15 cellular contexts compared by ENCODE assay signal in genomic region chr12:68963456-68963859, GRCh38. TPM values are rescaled to one million over a fixed set of nuclear protein-coding genes. Genes with fewer than 3 reads are reported as not detected.
DNase-seq lines count a peak whose midpoint lies in the region; ATAC-seq, FAIRE-seq and TF ChIP-seq lines count a peak whose summit lies in the region.
"Had no signal": no experiment of that assay in that cellular context is flagged by ENCODE, and none has a peak within 500 bp of the region (broad histone marks: within the 10 kb centered on the region; RNA-seq: fewer than 3 reads in every experiment).

No MANE protein-coding gene starts in this region.

- peaks cover 0 to 65% of the 10 kb centered on the region in 2 donors for H3K36me3 Mint-ChIP-seq in activated naive CD4-positive, alpha-beta T cell treated with anti-CD3 and anti-CD28 coated beads, Interleukin-2, amount 50 U/mL, for 72 hours

- H3K27me3 Mint-ChIP-seq in stimulated activated naive CD8-positive, alpha-beta T cell treated with anti-CD3 and anti-CD28 coated beads, Interleukin-15, amount 100 ng/mL, for 72 hours, result no peaks in the 10 kb centered on the region

- H3K27me3 ChIP-seq in A673 (replicated peaks; ENCODE audit: insufficient read depth, low read depth, low read length, poor library complexity), result no peaks in the 10 kb centered on the region

- no TSS peak for BruUV-seq in A673 (replicated peaks; lab: Mats Ljungman, UMichigan)

- peaks cover 9 to 27% of the 10 kb centered on the region in 2 donors for H3K9me3 Mint-ChIP-seq in activated naive CD4-positive, alpha-beta T cell treated with anti-CD3 and anti-CD28 coated beads, Interleukin-2, amount 50 U/mL, for 72 hours
- peaks cover 10 to 21% of the 10 kb centered on the region in 2 donors for H3K9me3 Mint-ChIP-seq in stimulated activated naive CD8-positive, alpha-beta T cell treated with anti-CD3 and anti-CD28 coated beads, Interleukin-15, amount 100 ng/mL, for 72 hours

- H3K27ac Mint-ChIP-seq in activated naive CD4-positive, alpha-beta T cell treated with anti-CD3 and anti-CD28 coated beads, Interleukin-2, amount 50 U/mL, for 72 hours, result peak overlapping the region; percentile 56 to 69
- peak overlapping the region in 1 of 2 donors; percentile 96 for H3K27ac Mint-ChIP-seq in stimulated activated naive CD8-positive, alpha-beta T cell treated with anti-CD3 and anti-CD28 coated beads, Interleukin-15, amount 100 ng/mL, for 72 hours

- no peak for TF ChIP-seq CTCF in fibroblast of pulmonary artery (IDR thresholded peaks at IDR 0.05; ENCODE audit: low read length, missing control alignments)
- TF ChIP-seq CTCF in A673 (conservative IDR thresholded peaks at IDR 0.05; ENCODE audit: low read depth, low read length), result no peak

- intact Hi-C loops in A673 (cut with micrococcal nuclease; ENCODE audit: unreplicated experiment), result no loop called here

- no peaks in the 10 kb centered on the region for H3K36me3 ChIP-seq in A673 (ENCODE audit: insufficient read depth, low read length, poor library complexity, severe bottlenecking)

- peak; percentile 75 to 88 for ATAC-seq in activated naive CD4-positive, alpha-beta T cell treated with anti-CD3 and anti-CD28 coated beads, Interleukin-2, amount 50 U/mL, for 72 hours
- ATAC-seq in stimulated activated naive CD8-positive, alpha-beta T cell treated with anti-CD3 and anti-CD28 coated beads, Interleukin-15, amount 100 ng/mL, for 72 hours, result peak; percentile 87

- no peaks in the 10 kb centered on the region for H3K4me1 ChIP-seq in A673 (ENCODE audit: insufficient read depth, low read length, poor library complexity, severe bottlenecking)

- no peak for FAIRE-seq in frontal cortex (lab: Jason Lieb, UNC)
- FAIRE-seq: GM19239 had no signal

- POLR2A ChIA-PET in A673 (lab: Charles Lee; ENCODE audit: low non-redundant PET), result no interaction called here

- H3K27ac ChIP-seq in A673 (ENCODE audit: low read depth, low read length, poor library complexity, severe bottlenecking), result no peak overlapping the region
- H3K27ac ChIP-seq: RWPE1 had no signal

- no peaks in the 10 kb centered on the region for H3K9me3 ChIP-seq in A673 (ENCODE audit: low read depth, low read length, poor library complexity, severe bottlenecking)

- H3K4me3 Mint-ChIP-seq in stimulated activated naive CD8-positive, alpha-beta T cell treated with anti-CD3 and anti-CD28 coated beads, Interleukin-15, amount 100 ng/mL, for 72 hours, result peak overlapping the region in 1 of 2 donors; percentile 24

- CTCF ChIA-PET in A673 (lab: Charles Lee), result no interaction called here

- DNase-seq in activated naive CD4-positive, alpha-beta T cell treated with anti-CD3 and anti-CD28 coated beads, Interleukin-2, amount 50 U/mL, for 72 hours (ENCODE audit: low spot score in 2 of 2), result no peak
- no peak for DNase-seq in activated naive CD4-positive, alpha-beta T cell treated with anti-CD3 and anti-CD28 coated beads, Interleukin-2, amount 50 U/mL, for 16 hours
- DNase-seq in NOMO-1 treated with dmso at 0.1 percent for 144 hours (lab: John Stamatoyannopoulos, UW; ENCODE audit: unreplicated experiment) (peak; percentile 76), fibroblast of pulmonary artery (ENCODE audit: low read depth) (peak; percentile 67), frontal cortex (ENCODE audit: low spot score in 2 of 2) (no peak), A673 (ENCODE audit: low spot score) (no peak), midbrain (lab: John Stamatoyannopoulos, UW) (no peak)
- no peak for DNase-seq in stimulated activated naive CD8-positive, alpha-beta T cell treated with anti-CD3 and anti-CD28 coated beads, Interleukin-15, amount 100 ng/mL, for 72 hours
- DNase-seq: DMS79 treated with DMSO at 0.1 percent for 48 hours; effector memory CD4-positive, alpha-beta T cell; GOT3; stimulated activated CD4-positive, alpha-beta T cell treated with anti-CD3 and anti-CD28 coated beads, Interleukin-12 subunit alpha, Interleukin-12 subunit beta, amount 100 ng/mL, for 4 hours; T1000 had no signal

- H3K4me3 ChIP-seq in fibroblast of pulmonary artery (replicated peaks; ENCODE audit: low read depth, low read length) (no peak overlapping the region), A673 (ENCODE audit: low read depth, low read length, poor library complexity, severe bottlenecking) (no peak overlapping the region)

- H3K4me1 Mint-ChIP-seq in stimulated activated naive CD8-positive, alpha-beta T cell treated with anti-CD3 and anti-CD28 coated beads, Interleukin-15, amount 100 ng/mL, for 72 hours, result peaks cover 49% of the 10 kb centered on the region

RNA-seq across cellular contexts. Expression of gene CPM, which starts 30.5 kb away (rescaled TPM):
- 10 to 100 TPM; 10.4 to 55.9 TPM for total RNA-seq in activated naive CD4-positive, alpha-beta T cell treated with anti-CD3 and anti-CD28 coated beads, Interleukin-2, amount 50 U/mL, for 72 hours
- total RNA-seq in frontal cortex (2.9 TPM), A673 (2021) (0.81 and 0.84 TPM in 2 replicates)

Comparison
In these comparisons a context has a peak if more than half of its experiments do, and no peak if none do; other contexts are left out.
1. DNase-seq: peak in NOMO-1 treated with dmso at 0.1 percent for 144 hours (single experiment) and fibroblast of pulmonary artery (single experiment); none in activated naive CD4-positive, alpha-beta T cell treated with anti-CD3 and anti-CD28 coated beads, Interleukin-2, amount 50 U/mL, for 72 hours (0 of 2), activated naive CD4-positive, alpha-beta T cell treated with anti-CD3 and anti-CD28 coated beads, Interleukin-2, amount 50 U/mL, for 16 hours (single experiment), stimulated activated naive CD8-positive, alpha-beta T cell treated with anti-CD3 and anti-CD28 coated beads, Interleukin-15, amount 100 ng/mL, for 72 hours (0 of 2), frontal cortex (0 of 2), A673 (single experiment) and midbrain (single experiment).